ENCODE assay signal across 1 cellular context in the genomic region with DNA sequence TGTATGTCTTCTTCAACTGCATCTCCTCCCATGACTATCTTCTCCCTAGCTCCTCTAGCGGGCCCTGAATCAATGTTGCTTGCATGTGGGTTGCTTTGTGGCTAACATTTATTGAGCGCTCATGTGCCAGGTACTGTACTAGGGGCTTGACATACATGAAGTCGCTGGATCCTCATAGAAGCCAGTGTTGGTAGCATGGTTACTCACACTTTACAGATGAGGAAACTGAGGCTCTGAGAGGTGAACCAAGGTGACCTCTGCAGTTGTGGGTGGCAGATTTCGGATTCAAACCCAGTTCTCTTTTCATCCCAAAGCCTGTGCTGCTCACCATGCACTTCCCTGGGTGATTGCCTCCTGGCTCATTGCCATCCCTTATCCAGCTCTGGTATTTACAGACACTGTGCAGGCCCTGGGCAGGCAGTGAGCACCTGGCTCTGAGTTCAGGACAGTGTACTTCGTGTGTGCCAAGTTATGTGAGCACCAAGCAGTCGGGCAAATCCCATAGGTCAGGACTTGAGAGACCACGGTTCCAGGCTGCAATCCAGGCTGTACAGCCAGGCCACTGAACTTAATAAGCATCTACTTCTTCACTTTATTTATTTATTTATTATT.
A peak's percentile ranks its signal among the peaks of the same experiment; 100 is the strongest.
TF ChIP-seq lines count a peak whose summit lies in the region.

No MANE protein-coding gene starts in this region.

TF ChIP-seq in GM12878, 131 proteins besides CTCF, POLR2A, EP300 and RAD21:
- TF ChIP-seq NR2F1 (conservative IDR thresholded peaks at IDR 0.05), result 0 out of 2 replicates have a peak, but pooled peaks have one; percentile 30
- TF ChIP-seq SPI1 (IDR thresholded peaks at IDR 0.05; ENCODE audit: borderline replicate concordance, insufficient read depth, low read depth, low read length), result no peak
- 0 out of 2 replicates have a peak, but pooled peaks have one; percentile 22 for TF ChIP-seq SMARCA5 (IDR thresholded peaks at IDR 0.05)
- TF ChIP-seq, protein P1, sequence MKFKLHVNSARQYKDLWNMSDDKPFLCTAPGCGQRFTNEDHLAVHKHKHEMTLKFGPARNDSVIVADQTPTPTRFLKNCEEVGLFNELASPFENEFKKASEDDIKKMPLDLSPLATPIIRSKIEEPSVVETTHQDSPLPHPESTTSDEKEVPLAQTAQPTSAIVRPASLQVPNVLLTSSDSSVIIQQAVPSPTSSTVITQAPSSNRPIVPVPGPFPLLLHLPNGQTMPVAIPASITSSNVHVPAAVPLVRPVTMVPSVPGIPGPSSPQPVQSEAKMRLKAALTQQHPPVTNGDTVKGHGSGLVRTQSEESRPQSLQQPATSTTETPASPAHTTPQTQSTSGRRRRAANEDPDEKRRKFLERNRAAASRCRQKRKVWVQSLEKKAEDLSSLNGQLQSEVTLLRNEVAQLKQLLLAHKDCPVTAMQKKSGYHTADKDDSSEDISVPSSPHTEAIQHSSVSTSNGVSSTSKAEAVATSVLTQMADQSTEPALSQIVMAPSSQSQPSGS (IDR thresholded peaks at IDR 0.05; ENCODE audit: low read length), result no peak
- 0 out of 2 replicates have a peak, but pooled peaks have one; percentile 14 for TF ChIP-seq DPF2 (IDR thresholded peaks at IDR 0.05)
- TF ChIP-seq HDAC2 (IDR thresholded peaks at IDR 0.05), result no peak
